Comparison of ENCODE assay signal across 21 cellular contexts in the genomic region with DNA sequence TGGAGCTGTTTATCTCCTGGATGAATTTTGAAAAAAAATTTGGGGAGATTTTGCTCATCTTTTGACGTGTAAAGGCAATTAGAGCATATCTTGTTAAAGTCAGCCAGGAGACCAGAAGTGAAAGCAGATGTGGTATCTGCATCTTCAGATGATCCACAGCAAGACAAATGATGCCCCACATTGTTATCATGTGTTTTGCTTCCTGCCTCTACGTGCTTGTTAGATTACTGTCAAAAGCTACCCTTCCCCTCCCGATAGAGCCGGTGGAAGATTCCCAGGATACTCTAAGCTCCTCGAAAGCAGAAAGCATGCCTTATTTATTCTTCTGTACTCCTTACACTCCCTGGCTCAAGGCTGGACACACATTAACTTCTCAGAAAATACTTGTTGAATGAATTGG. TPM values are rescaled to one million over a fixed set of nuclear protein-coding genes. Genes with fewer than 3 reads are reported as not detected.
"Had no signal": no experiment of that assay in that cellular context is flagged by ENCODE, and none has a peak within 500 bp of the region (broad histone marks: within the 10 kb centered on the region; RNA-seq: fewer than 3 reads in every experiment).

No MANE protein-coding gene starts in this region.

- H3K4me3 Mint-ChIP-seq: activated naive CD4-positive, alpha-beta T cell treated with anti-CD3 and anti-CD28 coated beads, Interleukin-2, amount 50 U/mL, for 24 hours; activated T-cell treated with anti-CD3 and anti-CD28 coated beads, Interleukin-2, amount 50 U/mL, for 72 hours; immature natural killer cell; natural killer cell treated with Interleukin-12 subunit alpha and Interleukin-12 subunit beta and Interleukin-15 and Interleukin-18, amount 100 ng/mL, for 72 hours; stimulated activated naive B cell treated with anti-CD40 and anti-IgM and Interleukin-4, amounts not matched to agents 10 μg/mL and 1 μg/mL and 100 μg/mL, for 72 hours had no signal

- H3K9me3 ChIP-seq: breast epithelium, lower lobe of right lung, neutrophil, spleen, thoracic aorta, upper lobe of right lung had no signal

- H3K4me1 Mint-ChIP-seq: activated naive CD4-positive, alpha-beta T cell treated with anti-CD3 and anti-CD28 coated beads, Interleukin-2, amount 50 U/mL, for 24 hours; immature natural killer cell; stimulated activated naive B cell treated with anti-CD40 and anti-IgM and Interleukin-4, amounts not matched to agents 10 μg/mL and 1 μg/mL and 100 μg/mL, for 72 hours had no signal

- H3K9me3 Mint-ChIP-seq: activated naive CD4-positive, alpha-beta T cell treated with anti-CD3 and anti-CD28 coated beads, Interleukin-2, amount 50 U/mL, for 24 hours; activated T-cell treated with anti-CD3 and anti-CD28 coated beads, Interleukin-2, amount 50 U/mL, for 72 hours; immature natural killer cell; natural killer cell treated with Interleukin-12 subunit alpha and Interleukin-12 subunit beta and Interleukin-15 and Interleukin-18, amount 100 ng/mL, for 72 hours; stimulated activated naive B cell treated with anti-CD40 and anti-IgM and Interleukin-4, amounts not matched to agents 10 μg/mL and 1 μg/mL and 100 μg/mL, for 72 hours had no signal

- H3K27ac Mint-ChIP-seq: activated naive CD4-positive, alpha-beta T cell treated with anti-CD3 and anti-CD28 coated beads, Interleukin-2, amount 50 U/mL, for 24 hours; activated T-cell treated with anti-CD3 and anti-CD28 coated beads, Interleukin-2, amount 50 U/mL, for 72 hours; immature natural killer cell; natural killer cell treated with Interleukin-12 subunit alpha and Interleukin-12 subunit beta and Interleukin-15 and Interleukin-18, amount 100 ng/mL, for 72 hours; stimulated activated naive B cell treated with anti-CD40 and anti-IgM and Interleukin-4, amounts not matched to agents 10 μg/mL and 1 μg/mL and 100 μg/mL, for 72 hours had no signal

- H3K27me3 ChIP-seq: breast epithelium, neutrophil, spleen, upper lobe of right lung had no signal

- ATAC-seq: activated T-cell treated with anti-CD3 and anti-CD28 coated beads, Interleukin-2, amount 50 U/mL, for 72 hours; esophagus mucosa; left cardiac atrium; lower lobe of right lung; natural killer cell treated with Interleukin-12 subunit alpha and Interleukin-12 subunit beta and Interleukin-15 and Interleukin-18, amount 100 ng/mL, for 72 hours; stimulated activated naive B cell treated with anti-CD40 and anti-IgM and Interleukin-4, amounts not matched to agents 10 μg/mL and 1 μg/mL and 100 μg/mL, for 72 hours; upper lobe of right lung had no signal

- H3K27me3 Mint-ChIP-seq: activated naive CD4-positive, alpha-beta T cell treated with anti-CD3 and anti-CD28 coated beads, Interleukin-2, amount 50 U/mL, for 24 hours; stimulated activated naive B cell treated with anti-CD40 and anti-IgM and Interleukin-4, amounts not matched to agents 10 μg/mL and 1 μg/mL and 100 μg/mL, for 72 hours had no signal

- DNase-seq: activated CD4-positive, alpha-beta T cell treated with anti-CD3 and anti-CD28 coated beads, Interleukin-2, amount 50 U/mL, for 1 hour; activated CD4-positive, CD25-positive, alpha-beta regulatory T cell treated with anti-CD3 and anti-CD28 coated beads, Interleukin-2, amount 50 U/mL, for 72 hours; activated CD8-positive, alpha-beta memory T cell treated with anti-CD3 and anti-CD28 coated beads for 24 hours; activated CD8-positive, alpha-beta memory T cell treated with anti-CD3 and anti-CD28 coated beads, Interleukin-2, amount 50 U/mL, for 48 hours; activated effector memory CD4-positive, alpha-beta T cell treated with anti-CD3 and anti-CD28 coated beads, Interleukin-2, amount 50 U/mL, for 16 hours; activated T-cell treated with anti-CD3 and anti-CD28 coated beads, Interleukin-2, amount 50 U/mL, for 72 hours; cortex of kidney; immature natural killer cell; left cardiac atrium; lower lobe of right lung; spleen; stimulated activated naive B cell treated with anti-CD40 and anti-IgM and Interleukin-4, amounts not matched to agents 10 μg/mL and 1 μg/mL and 100 μg/mL, for 72 hours; upper lobe of right lung had no signal

- H3K36me3 ChIP-seq: breast epithelium, lower lobe of right lung, neutrophil, spleen, thoracic aorta, upper lobe of right lung had no signal

- H3K4me1 ChIP-seq: breast epithelium, upper lobe of right lung had no signal

- H3K27ac ChIP-seq: breast epithelium, lower lobe of right lung, neutrophil, spleen, thoracic aorta, upper lobe of right lung, VCaP had no signal

- H3K36me3 Mint-ChIP-seq: activated naive CD4-positive, alpha-beta T cell treated with anti-CD3 and anti-CD28 coated beads, Interleukin-2, amount 50 U/mL, for 24 hours; immature natural killer cell; natural killer cell treated with Interleukin-12 subunit alpha and Interleukin-12 subunit beta and Interleukin-15 and Interleukin-18, amount 100 ng/mL, for 72 hours; stimulated activated naive B cell treated with anti-CD40 and anti-IgM and Interleukin-4, amounts not matched to agents 10 μg/mL and 1 μg/mL and 100 μg/mL, for 72 hours had no signal

- H3K4me3 ChIP-seq: breast epithelium, lower lobe of right lung, spleen, thoracic aorta, upper lobe of right lung had no signal

RNA-seq across cellular contexts. Expression of gene COL17A1, which starts 12.9 kb away (rescaled TPM):
- total RNA-seq: activated T-cell treated with anti-CD3 and anti-CD28 coated beads, Interleukin-2, amount 50 U/mL, for 72 hours; fibroblast of villous mesenchyme; natural killer cell treated with Interleukin-12 subunit alpha and Interleukin-12 subunit beta and Interleukin-15 and Interleukin-18, amount 100 ng/mL, for 72 hours had no signal
- polyA plus RNA-seq: immature natural killer cell had no signal
